In genomic region chr1:24725209-24725651, GRCh38 we compare ENCODE assay signal across 10 cellular contexts. TPM values are rescaled to one million over a fixed set of nuclear protein-coding genes. Genes with fewer than 3 reads are reported as not detected.
DNase-seq lines count a peak whose midpoint lies in the region; ATAC-seq and TF ChIP-seq lines count a peak whose summit lies in the region.
"Had no signal": no experiment of that assay in that cellular context is flagged by ENCODE, and none has a peak within 500 bp of the region (broad histone marks: within the 10 kb centered on the region; RNA-seq: fewer than 3 reads in every experiment).

No MANE protein-coding gene starts in this region.

- H3K36me3 Mint-ChIP-seq in osteocyte (ENCODE audit: unreplicated experiment), result no peaks in the 10 kb centered on the region
- H3K36me3 Mint-ChIP-seq: CD14-positive monocyte had no signal

- ATAC-seq in PC-3, result peak; percentile 16
- peak; percentile 28 for ATAC-seq in esophagus mucosa
- ATAC-seq in HG03469 (IDR thresholded peaks at IDR 0.05; ENCODE audit: unreplicated experiment), result no peak

- H3K79me2 ChIP-seq in PC-3 (ENCODE audit: low read length), result no peaks in the 10 kb centered on the region

- H3K4me1 ChIP-seq in PC-3 (ENCODE audit: insufficient read depth, low read length), result peaks cover 20% of the 10 kb centered on the region

- BruUV-seq in PC-3 (replicated peaks; lab: Mats Ljungman, UMichigan), result no TSS peak

- H3K4me2 ChIP-seq in PC-3 (ENCODE audit: low read length), result peak overlapping the region; percentile 73

- no peaks in the 10 kb centered on the region for H3K36me3 ChIP-seq in PC-3 (ENCODE audit: low read depth, low read length)

- TF ChIP-seq CTCF in PC-3 (conservative IDR thresholded peaks at IDR 0.05; ENCODE audit: low read depth, low read length) (no peak), osteocyte (IDR thresholded peaks at IDR 0.05) (no peak)

- no peaks in the 10 kb centered on the region for H3K9me3 Mint-ChIP-seq in osteocyte (ENCODE audit: unreplicated experiment)

- intact Hi-C loops in PC-3 (cut with micrococcal nuclease), result no loop called here

- H3K4me1 Mint-ChIP-seq in osteocyte (ENCODE audit: unreplicated experiment), result peaks cover 58% of the 10 kb centered on the region

- peak overlapping the region; percentile 89 for H3K27ac ChIP-seq in PC-3 (ENCODE audit: low read length)

- no peaks in the 10 kb centered on the region for H3K27me3 Mint-ChIP-seq in osteocyte (ENCODE audit: unreplicated experiment)

- DNase-seq in COR-L47 (lab: John Stamatoyannopoulos, UW), result peak; percentile 16
- peak; percentile 55 for DNase-seq in PC-3
- peak; percentile 83 for DNase-seq in osteocyte (ENCODE audit: extremely low spot score, unreplicated experiment)
- no peak for DNase-seq in NCI-H446 treated with DMSO at 0.1 percent for 48 hours (lab: John Stamatoyannopoulos, UW)
- no peak for DNase-seq in AML-193 (lab: John Stamatoyannopoulos, UW)
- DNase-seq in LoVo (ENCODE audit: low spot score), result no peak
- DNase-seq: activated T-cell treated with anti-CD3 and anti-CD28 coated beads, Interleukin-2, amount 50 U/mL, for 1 hour had no signal

- peak overlapping the region; percentile 54 for H3K9ac ChIP-seq in PC-3 (ENCODE audit: low read length)

- no peaks in the 10 kb centered on the region for H3K27me3 ChIP-seq in PC-3 (ENCODE audit: low read length)

- POLR2A ChIA-PET in PC-3 (lab: Charles Lee; ENCODE audit: unreplicated experiment), result interaction anchor here (0.6 to 1.1 kb wide), 2 partner anchors 20 to 111 kb away, joined by 6 read pairs; partner anchors contain the start of gene CLIC4

- peak overlapping the region; percentile 32; the same call in 1 of the 2 replicates for H3K4me3 ChIP-seq in PC-3 (ENCODE audit: low read length)

- no peaks in the 10 kb centered on the region for H3F3A ChIP-seq in PC-3 (ENCODE audit: low read length, unreplicated experiment)

- no peaks in the 10 kb centered on the region for H4K20me1 ChIP-seq in PC-3 (ENCODE audit: low read length)

- H3K27ac Mint-ChIP-seq in osteocyte (ENCODE audit: unreplicated experiment), result peak overlapping the region; percentile 97

- no peaks in the 10 kb centered on the region for H3K9me3 ChIP-seq in PC-3 (ENCODE audit: low read length)

- no peaks in the 10 kb centered on the region for H3K9me2 ChIP-seq in PC-3 (replicated peaks; ENCODE audit: low read length)

- H2AFZ ChIP-seq in PC-3 (ENCODE audit: low read length), result peak overlapping the region; percentile 73

- peak overlapping the region; percentile 36 for H3K4me3 Mint-ChIP-seq in osteocyte (ENCODE audit: unreplicated experiment)
- H3K4me3 Mint-ChIP-seq: CD14-positive monocyte had no signal

- CTCF ChIA-PET in PC-3 (lab: Charles Lee), result interaction anchor here (0.8 kb wide), 1 partner anchor 105 kb away, joined by 3 read pairs; no protein-coding TSS in a partner anchor

RNA-seq across cellular contexts. Expression of gene CLIC4, which starts 20.0 kb away (rescaled TPM):
- total RNA-seq in PC-3 (2014; rRNA removed) (51.4 and 57.6 TPM in 2 replicates), esophagus mucosa (56.8 TPM), osteocyte (369 and 370 TPM in 2 replicates)

Comparison
In these comparisons a context has a peak if more than half of its experiments do, and no peak if none do; other contexts are left out.
1. DNase-seq: peak in COR-L47 (single experiment), PC-3 (single experiment) and osteocyte (single experiment); none in NCI-H446 treated with DMSO at 0.1 percent for 48 hours (single experiment), AML-193 (0 of 2) and LoVo (single experiment).